ENCODE assay signal across 26 cellular contexts in genomic region chrY:8422906-8423305, GRCh38.
"Had no signal": no experiment of that assay in that cellular context is flagged by ENCODE, and none has a peak within 500 bp of the region (broad histone marks: within the 10 kb centered on the region; RNA-seq: fewer than 3 reads in every experiment).

No MANE protein-coding gene starts in this region.

- H3K79me2 ChIP-seq: hepatocyte had no signal

- H3K9me3 ChIP-seq: colonic mucosa, esophagus squamous epithelium, gastroesophageal sphincter, left lung, lower lobe of right lung, mucosa of descending colon had no signal

- H3K4me1 ChIP-seq: colonic mucosa, esophagus squamous epithelium, gastroesophageal sphincter, heart left ventricle, left lung, lower lobe of right lung had no signal

- H2AFZ ChIP-seq: hepatocyte had no signal

- H3K4me3 ChIP-seq: colonic mucosa, esophagus squamous epithelium, gastroesophageal sphincter, heart left ventricle, hepatocyte, left lung, lower lobe of right lung, mucosa of descending colon had no signal

- DNase-seq: colonic mucosa; cortex of kidney; effector CD8-positive, alpha-beta T cell; effector memory CD8-positive, alpha-beta T cell; endodermal cell; erythroblast; esophagus squamous epithelium; foreskin fibroblast; foreskin melanocyte; heart left ventricle; hypothalamus; immature natural killer cell; islet precursor cell; kidney; kidney glomerular epithelial cell; left colon; left lung; left ventricle myocardium superior; lower lobe of right lung; mesenchymal stem cell; mucosa of descending colon; naive B cell had no signal

- H3K36me3 ChIP-seq: colonic mucosa, esophagus squamous epithelium, gastroesophageal sphincter, heart left ventricle, left lung, lower lobe of right lung had no signal

- H3K4me2 ChIP-seq: hepatocyte had no signal

- ATAC-seq: effector memory CD8-positive, alpha-beta T cell; esophagus mucosa; gastroesophageal sphincter; heart left ventricle; left colon; left lung; left ventricle myocardium superior; lower lobe of right lung; mucosa of descending colon had no signal

- H3K27me3 ChIP-seq: colonic mucosa, esophagus squamous epithelium, gastroesophageal sphincter, heart left ventricle, hepatocyte, left lung had no signal

- H3K27ac ChIP-seq: colonic mucosa, epithelial cell of prostate, esophagus squamous epithelium, gastroesophageal sphincter, heart left ventricle, hepatocyte, left lung, lower lobe of right lung had no signal
